Comparison of ENCODE assay signal across 1 cellular context in genomic region chrX:119067023-119067739, GRCh38.
TF ChIP-seq lines count a peak whose summit lies in the region.

No MANE protein-coding gene starts in this region.

TF ChIP-seq in GM23338, 12 proteins besides CTCF, POLR2A, EP300 and RAD21 (continued from another document):
- TF ChIP-seq, protein P1, sequence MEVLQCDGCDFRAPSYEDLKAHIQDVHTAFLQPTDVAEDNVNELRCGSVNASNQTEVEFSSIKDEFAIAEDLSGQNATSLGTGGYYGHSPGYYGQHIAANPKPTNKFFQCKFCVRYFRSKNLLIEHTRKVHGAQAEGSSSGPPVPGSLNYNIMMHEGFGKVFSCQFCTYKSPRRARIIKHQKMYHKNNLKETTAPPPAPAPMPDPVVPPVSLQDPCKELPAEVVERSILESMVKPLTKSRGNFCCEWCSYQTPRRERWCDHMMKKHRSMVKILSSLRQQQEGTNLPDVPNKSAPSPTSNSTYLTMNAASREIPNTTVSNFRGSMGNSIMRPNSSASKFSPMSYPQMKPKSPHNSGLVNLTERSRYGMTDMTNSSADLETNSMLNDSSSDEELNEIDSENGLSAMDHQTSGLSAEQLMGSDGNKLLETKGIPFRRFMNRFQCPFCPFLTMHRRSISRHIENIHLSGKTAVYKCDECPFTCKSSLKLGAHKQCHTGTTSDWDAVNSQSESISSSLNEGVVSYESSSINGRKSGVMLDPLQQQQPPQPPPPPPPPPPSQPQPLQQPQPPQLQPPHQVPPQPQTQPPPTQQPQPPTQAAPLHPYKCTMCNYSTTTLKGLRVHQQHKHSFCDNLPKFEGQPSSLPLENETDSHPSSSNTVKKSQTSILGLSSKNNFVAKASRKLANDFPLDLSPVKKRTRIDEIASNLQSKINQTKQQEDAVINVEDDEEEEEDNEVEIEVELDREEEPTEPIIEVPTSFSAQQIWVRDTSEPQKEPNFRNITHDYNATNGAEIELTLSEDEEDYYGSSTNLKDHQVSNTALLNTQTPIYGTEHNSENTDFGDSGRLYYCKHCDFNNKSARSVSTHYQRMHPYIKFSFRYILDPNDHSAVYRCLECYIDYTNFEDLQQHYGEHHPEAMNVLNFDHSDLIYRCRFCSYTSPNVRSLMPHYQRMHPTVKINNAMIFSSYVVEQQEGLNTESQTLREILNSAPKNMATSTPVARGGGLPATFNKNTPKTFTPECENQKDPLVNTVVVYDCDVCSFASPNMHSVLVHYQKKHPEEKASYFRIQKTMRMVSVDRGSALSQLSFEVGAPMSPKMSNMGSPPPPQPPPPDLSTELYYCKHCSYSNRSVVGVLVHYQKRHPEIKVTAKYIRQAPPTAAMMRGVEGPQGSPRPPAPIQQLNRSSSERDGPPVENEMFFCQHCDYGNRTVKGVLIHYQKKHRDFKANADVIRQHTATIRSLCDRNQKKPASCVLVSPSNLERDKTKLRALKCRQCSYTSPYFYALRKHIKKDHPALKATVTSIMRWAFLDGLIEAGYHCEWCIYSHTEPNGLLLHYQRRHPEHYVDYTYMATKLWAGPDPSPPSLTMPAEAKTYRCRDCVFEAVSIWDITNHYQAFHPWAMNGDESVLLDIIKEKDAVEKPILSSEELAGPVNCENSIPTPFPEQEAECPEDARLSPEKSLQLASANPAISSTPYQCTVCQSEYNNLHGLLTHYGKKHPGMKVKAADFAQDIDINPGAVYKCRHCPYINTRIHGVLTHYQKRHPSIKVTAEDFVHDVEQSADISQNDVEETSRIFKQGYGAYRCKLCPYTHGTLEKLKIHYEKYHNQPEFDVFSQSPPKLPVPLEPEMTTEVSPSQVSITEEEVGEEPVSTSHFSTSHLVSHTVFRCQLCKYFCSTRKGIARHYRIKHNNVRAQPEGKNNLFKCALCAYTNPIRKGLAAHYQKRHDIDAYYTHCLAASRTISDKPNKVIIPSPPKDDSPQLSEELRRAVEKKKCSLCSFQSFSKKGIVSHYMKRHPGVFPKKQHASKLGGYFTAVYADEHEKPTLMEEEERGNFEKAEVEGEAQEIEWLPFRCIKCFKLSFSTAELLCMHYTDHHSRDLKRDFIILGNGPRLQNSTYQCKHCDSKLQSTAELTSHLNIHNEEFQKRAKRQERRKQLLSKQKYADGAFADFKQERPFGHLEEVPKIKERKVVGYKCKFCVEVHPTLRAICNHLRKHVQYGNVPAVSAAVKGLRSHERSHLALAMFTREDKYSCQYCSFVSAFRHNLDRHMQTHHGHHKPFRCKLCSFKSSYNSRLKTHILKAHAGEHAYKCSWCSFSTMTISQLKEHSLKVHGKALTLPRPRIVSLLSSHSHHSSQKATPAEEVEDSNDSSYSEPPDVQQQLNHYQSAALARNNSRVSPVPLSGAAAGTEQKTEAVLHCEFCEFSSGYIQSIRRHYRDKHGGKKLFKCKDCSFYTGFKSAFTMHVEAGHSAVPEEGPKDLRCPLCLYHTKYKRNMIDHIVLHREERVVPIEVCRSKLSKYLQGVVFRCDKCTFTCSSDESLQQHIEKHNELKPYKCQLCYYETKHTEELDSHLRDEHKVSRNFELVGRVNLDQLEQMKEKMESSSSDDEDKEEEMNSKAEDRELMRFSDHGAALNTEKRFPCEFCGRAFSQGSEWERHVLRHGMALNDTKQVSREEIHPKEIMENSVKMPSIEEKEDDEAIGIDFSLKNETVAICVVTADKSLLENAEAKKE (CRISPR knock-in tag; IDR thresholded peaks at IDR 0.05), result no peak
